Comparison of ENCODE assay signal across 1 cellular context in genomic region chr1:42267904-42268303, GRCh38.
A peak's percentile ranks its signal among the peaks of the same experiment; 100 is the strongest.
TF ChIP-seq lines count a peak whose summit lies in the region.

No MANE protein-coding gene starts in this region.

TF ChIP-seq in K562, 482 proteins besides CTCF, POLR2A, EP300 and RAD21 (continued from another document):
- TF ChIP-seq ZNF407 (IDR thresholded peaks at IDR 0.05; ENCODE audit: low read depth): 0 out of 2 replicates have a peak, but pooled peaks have one; percentile 13
TF ChIP-seq in K562: peak in this region for 2.
